1 cellular context compared by ENCODE assay signal in genomic region chr13:40966298-40966697, GRCh38.
A peak's percentile ranks its signal among the peaks of the same experiment; 100 is the strongest.
TF ChIP-seq lines count a peak whose summit lies in the region.

No MANE protein-coding gene starts in this region.

TF ChIP-seq in K562, 482 proteins besides CTCF, POLR2A, EP300 and RAD21:
- no peak for TF ChIP-seq GMEB1 (CRISPR knock-in tag; IDR thresholded peaks at IDR 0.05)
- TF ChIP-seq CEBPB (tag; IDR thresholded peaks at IDR 0.05), result peak; percentile 23; the same call in 1 of the 2 replicates
